Comparison of ENCODE assay signal across 14 cellular contexts in genomic region chr2:102509749-102510148, GRCh38.
DNase-seq lines count a peak whose midpoint lies in the region; ATAC-seq and TF ChIP-seq lines count a peak whose summit lies in the region.
"Had no signal": no experiment of that assay in that cellular context is flagged by ENCODE, and none has a peak within 500 bp of the region (broad histone marks: within the 10 kb centered on the region; RNA-seq: fewer than 3 reads in every experiment).

No MANE protein-coding gene starts in this region.

- H3K4me1 ChIP-seq in RWPE2 (ENCODE audit: insufficient read depth, poor library complexity, severe bottlenecking), result peaks cover 21% of the 10 kb centered on the region
- H3K4me1 ChIP-seq: HAP-1, pancreas had no signal

- H3K27me3 ChIP-seq in RWPE2 (ENCODE audit: insufficient read depth, poor library complexity, severe bottlenecking), result no peaks in the 10 kb centered on the region
- H3K27me3 ChIP-seq: pancreas had no signal

- TF ChIP-seq CTCF in RWPE2 (IDR thresholded peaks at IDR 0.05; ENCODE audit: poor library complexity, severe bottlenecking), result no peak

- DNase-seq in DMS53 (lab: John Stamatoyannopoulos, UW), result peak; percentile 62
- no peak for DNase-seq in RWPE2 (ENCODE audit: low spot score)
- DNase-seq in kidney tubule cell (ENCODE audit: low spot score), result peak; percentile 76
- DNase-seq in T-helper 9 cell, result no peak
- DNase-seq in midbrain (lab: John Stamatoyannopoulos, UW), result no peak
- DNase-seq: aorta; CD8-positive, alpha-beta T cell; KBM-7; NCI-H2107; pancreas; T-helper 2 cell had no signal

- H3K36me3 ChIP-seq in RWPE2 (ENCODE audit: low read depth), result no peaks in the 10 kb centered on the region
- H3K36me3 ChIP-seq: HAP-1, pancreas had no signal

- H3K27ac ChIP-seq in RWPE2 (ENCODE audit: poor library complexity, severe bottlenecking), result no peak overlapping the region
- H3K27ac ChIP-seq: pancreas had no signal

- no peaks in the 10 kb centered on the region for H3K9me3 ChIP-seq in RWPE2 (ENCODE audit: severe bottlenecking)
- H3K9me3 ChIP-seq: HAP-1, pancreas had no signal

- no peak overlapping the region for H3K4me3 ChIP-seq in RWPE2 (ENCODE audit: severe bottlenecking)
- H3K4me3 ChIP-seq: HAP-1, pancreas had no signal

- ATAC-seq in GM19351 (IDR thresholded peaks at IDR 0.05; ENCODE audit: unreplicated experiment), result peak; percentile 73
- 0 out of 3 replicates have a peak, but pooled peaks have one; percentile 21 for ATAC-seq in RWPE2 (ENCODE audit: low read depth)
- no peak for ATAC-seq in GM21737 (IDR thresholded peaks at IDR 0.05; ENCODE audit: unreplicated experiment)
- ATAC-seq: CD8-positive, alpha-beta T cell had no signal

Comparison
In these comparisons a context has a peak if more than half of its experiments do, and no peak if none do; other contexts are left out.
1. DNase-seq: peak in DMS53 (single experiment) and kidney tubule cell (single experiment); none in RWPE2 (single experiment), T-helper 9 cell (single experiment) and midbrain (single experiment).